8 cellular contexts compared by ENCODE assay signal in the genomic region with DNA sequence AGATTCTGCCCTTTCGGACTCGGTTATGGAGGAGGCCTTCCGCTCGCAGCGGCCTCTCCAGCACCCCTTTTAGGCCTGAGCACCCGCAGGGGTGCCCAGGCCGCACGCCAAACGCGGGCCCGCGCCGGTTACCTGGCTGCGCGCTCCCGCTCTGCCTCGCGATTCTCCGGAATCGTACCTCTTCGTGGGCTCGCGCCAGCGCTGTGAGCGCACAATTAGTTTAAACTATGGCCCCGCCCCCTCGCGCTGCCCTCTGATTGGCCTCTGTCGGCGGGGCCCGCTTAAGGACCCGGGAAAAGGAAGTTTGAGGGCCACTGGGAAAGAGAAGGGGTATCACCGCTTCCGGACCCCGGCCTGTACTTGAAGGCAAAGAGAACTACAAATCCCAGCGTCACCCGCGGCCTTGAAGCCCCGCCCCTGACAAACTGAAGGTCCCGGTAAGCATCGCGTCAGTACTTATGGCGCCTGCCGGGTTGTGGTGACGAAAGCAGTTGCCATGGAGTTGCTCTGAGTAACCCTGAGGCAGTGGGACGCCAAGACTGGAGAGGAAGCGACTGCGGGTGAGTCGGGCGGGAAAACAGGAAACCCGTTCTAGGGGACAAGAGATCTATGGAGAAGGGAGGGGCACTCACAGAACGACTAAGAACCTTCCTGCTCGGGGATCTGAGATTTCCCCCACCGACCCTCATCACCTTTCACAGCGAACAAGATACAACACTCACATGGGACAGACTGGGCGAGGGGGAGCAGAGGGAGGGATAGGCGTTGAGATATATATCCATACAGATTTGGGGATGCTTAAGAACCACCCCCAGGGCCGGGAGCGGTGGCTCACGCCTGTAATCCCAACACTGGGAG. TPM values are rescaled to one million over a fixed set of nuclear protein-coding genes. Genes with fewer than 3 reads are reported as not detected.
A peak's percentile ranks its signal among the peaks of the same experiment; 100 is the strongest.
DNase-seq lines count a peak whose midpoint lies in the region; ATAC-seq and TF ChIP-seq lines count a peak whose summit lies in the region.

A gene with protein sequence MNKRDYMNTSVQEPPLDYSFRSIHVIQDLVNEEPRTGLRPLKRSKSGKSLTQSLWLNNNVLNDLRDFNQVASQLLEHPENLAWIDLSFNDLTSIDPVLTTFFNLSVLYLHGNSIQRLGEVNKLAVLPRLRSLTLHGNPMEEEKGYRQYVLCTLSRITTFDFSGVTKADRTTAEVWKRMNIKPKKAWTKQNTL (plus strand): TSS at position 525 of the 858 bp plus-strand sequence. CDS start 8,234 bp downstream, outside the sequence.
A gene with protein sequence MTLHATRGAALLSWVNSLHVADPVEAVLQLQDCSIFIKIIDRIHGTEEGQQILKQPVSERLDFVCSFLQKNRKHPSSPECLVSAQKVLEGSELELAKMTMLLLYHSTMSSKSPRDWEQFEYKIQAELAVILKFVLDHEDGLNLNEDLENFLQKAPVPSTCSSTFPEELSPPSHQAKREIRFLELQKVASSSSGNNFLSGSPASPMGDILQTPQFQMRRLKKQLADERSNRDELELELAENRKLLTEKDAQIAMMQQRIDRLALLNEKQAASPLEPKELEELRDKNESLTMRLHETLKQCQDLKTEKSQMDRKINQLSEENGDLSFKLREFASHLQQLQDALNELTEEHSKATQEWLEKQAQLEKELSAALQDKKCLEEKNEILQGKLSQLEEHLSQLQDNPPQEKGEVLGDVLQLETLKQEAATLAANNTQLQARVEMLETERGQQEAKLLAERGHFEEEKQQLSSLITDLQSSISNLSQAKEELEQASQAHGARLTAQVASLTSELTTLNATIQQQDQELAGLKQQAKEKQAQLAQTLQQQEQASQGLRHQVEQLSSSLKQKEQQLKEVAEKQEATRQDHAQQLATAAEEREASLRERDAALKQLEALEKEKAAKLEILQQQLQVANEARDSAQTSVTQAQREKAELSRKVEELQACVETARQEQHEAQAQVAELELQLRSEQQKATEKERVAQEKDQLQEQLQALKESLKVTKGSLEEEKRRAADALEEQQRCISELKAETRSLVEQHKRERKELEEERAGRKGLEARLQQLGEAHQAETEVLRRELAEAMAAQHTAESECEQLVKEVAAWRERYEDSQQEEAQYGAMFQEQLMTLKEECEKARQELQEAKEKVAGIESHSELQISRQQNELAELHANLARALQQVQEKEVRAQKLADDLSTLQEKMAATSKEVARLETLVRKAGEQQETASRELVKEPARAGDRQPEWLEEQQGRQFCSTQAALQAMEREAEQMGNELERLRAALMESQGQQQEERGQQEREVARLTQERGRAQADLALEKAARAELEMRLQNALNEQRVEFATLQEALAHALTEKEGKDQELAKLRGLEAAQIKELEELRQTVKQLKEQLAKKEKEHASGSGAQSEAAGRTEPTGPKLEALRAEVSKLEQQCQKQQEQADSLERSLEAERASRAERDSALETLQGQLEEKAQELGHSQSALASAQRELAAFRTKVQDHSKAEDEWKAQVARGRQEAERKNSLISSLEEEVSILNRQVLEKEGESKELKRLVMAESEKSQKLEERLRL (N-terminal part only) (minus strand): TSS at position 217 of the 858 bp plus-strand sequence. CDS start 44,599 bp downstream, outside the sequence.

- POLR2A ChIA-PET in naive thymus-derived CD4-positive, alpha-beta T cell (lab: Charles Lee), result interaction anchor here (0.9 to 2.8 kb wide), 9 partner anchors 10 to 43 kb away, joined by 3 to 36 read pairs (median 5); a partner anchor contains a TSS

- H3K27ac ChIP-seq in naive thymus-derived CD4-positive, alpha-beta T cell (ENCODE audit: low read depth, low read length), result peak within 1 kb of the TSS; percentile 80

- H3K27me3 Mint-ChIP-seq in activated T-helper 17 cell treated with anti-CD3 and anti-CD28 coated beads, Interleukin-2, amount 50 U/mL, for 72 hours, result no peaks in the 10 kb centered on the region
- H3K27me3 Mint-ChIP-seq in naive thymus-derived CD4-positive, alpha-beta T cell, result no peaks in the 10 kb centered on the region
- H3K27me3 Mint-ChIP-seq in stimulated activated memory B cell treated with anti-CD40 and anti-IgM and Interleukin-4, amounts not matched to agents 10 μg/mL and 1 μg/mL and 100 μg/mL, for 72 hours, result no peaks in the 10 kb centered on the region

- no peak for TF ChIP-seq CTCF in LNCaP clone FGC (IDR thresholded peaks at IDR 0.05; ENCODE audit: control insufficient read depth, extremely low read depth, insufficient read depth)
- TF ChIP-seq CTCF in fibroblast of mammary gland (conservative IDR thresholded peaks at IDR 0.05; ENCODE audit: control insufficient read depth, insufficient read depth, low read depth, low read length), result no peak

- peak; percentile 96 for ATAC-seq in activated T-helper 17 cell treated with anti-CD3 and anti-CD28 coated beads, Interleukin-2, amount 50 U/mL, for 72 hours (replicated peaks)
- ATAC-seq in naive thymus-derived CD4-positive, alpha-beta T cell, result peak; percentile 94
- peak; percentile 98 for ATAC-seq in stimulated activated memory B cell treated with anti-CD40 and anti-IgM and Interleukin-4, amounts not matched to agents 10 μg/mL and 1 μg/mL and 100 μg/mL, for 72 hours

- H3K4me3 ChIP-seq in LNCaP clone FGC (ENCODE audit: low read depth, low read length) (peak within 1 kb of the TSS; percentile 71), fibroblast of mammary gland (ENCODE audit: control insufficient read depth, low read depth, low read length) (peak within 1 kb of the TSS; percentile 85)
- H3K4me3 ChIP-seq in naive thymus-derived CD4-positive, alpha-beta T cell (ENCODE audit: low read length), result peak within 1 kb of the TSS; percentile 88

- H3K4me1 Mint-ChIP-seq in activated T-helper 17 cell treated with anti-CD3 and anti-CD28 coated beads, Interleukin-2, amount 50 U/mL, for 72 hours, result peaks cover 22% of the 10 kb centered on the region
- peaks cover 29 to 61% (median 56%) of the 10 kb centered on the region in 7 donors for H3K4me1 Mint-ChIP-seq in naive thymus-derived CD4-positive, alpha-beta T cell
- H3K4me1 Mint-ChIP-seq in stimulated activated memory B cell treated with anti-CD40 and anti-IgM and Interleukin-4, amounts not matched to agents 10 μg/mL and 1 μg/mL and 100 μg/mL, for 72 hours, result peaks cover 55% of the 10 kb centered on the region

- no peaks in the 10 kb centered on the region for H3K9me3 Mint-ChIP-seq in activated T-helper 17 cell treated with anti-CD3 and anti-CD28 coated beads, Interleukin-2, amount 50 U/mL, for 72 hours
- H3K9me3 Mint-ChIP-seq in naive thymus-derived CD4-positive, alpha-beta T cell, result peaks cover 0 to 3% (median 0%) of the 10 kb centered on the region in 11 donors
- no peaks in the 10 kb centered on the region for H3K9me3 Mint-ChIP-seq in stimulated activated memory B cell treated with anti-CD40 and anti-IgM and Interleukin-4, amounts not matched to agents 10 μg/mL and 1 μg/mL and 100 μg/mL, for 72 hours

- intact Hi-C loops in naive thymus-derived CD4-positive, alpha-beta T cell (cut with micrococcal nuclease), result loop anchor here (1.0 to 2.0 kb wide), 8 partner anchors 23 to 354 kb away; a partner anchor contains a TSS

- CTCF ChIA-PET in naive thymus-derived CD4-positive, alpha-beta T cell (lab: Charles Lee), result interaction anchor here (1.0 to 2.3 kb wide), 3 partner anchors 10 to 57 kb away, joined by 3 to 20 read pairs (median 16); no protein-coding TSS in a partner anchor

- peaks cover 10% of the 10 kb centered on the region in 2 donors for H3K4me1 ChIP-seq in naive thymus-derived CD4-positive, alpha-beta T cell (ENCODE audit: control insufficient read depth in 2 of 2, insufficient read depth in 2 of 2, low read length in 2 of 2)

- H3K27me3 ChIP-seq in naive thymus-derived CD4-positive, alpha-beta T cell (ENCODE audit: control insufficient read depth in 2 of 2, insufficient read depth in 2 of 2, low read length in 2 of 2), result no peaks in the 10 kb centered on the region

- DNase-seq in EL (peak; percentile 100), H4 (ENCODE audit: low spot score) (peak; percentile 100), LNCaP clone FGC (ENCODE audit: low read depth) (peak; percentile 100), RPMI8226 (peak; percentile 98), fibroblast of mammary gland (ENCODE audit: low read depth) (peak; percentile 100)
- DNase-seq in naive thymus-derived CD4-positive, alpha-beta T cell, result peak; percentile 88 to 100 (median 99)

- peaks cover 0 to 6% (median 0%) of the 10 kb centered on the region in 3 experiments for H3K36me3 ChIP-seq in naive thymus-derived CD4-positive, alpha-beta T cell (ENCODE audit: control insufficient read depth in 2 of 3, insufficient read depth in 3 of 3, low read length in 3 of 3)

- peaks cover 28% of the 10 kb centered on the region for H3K36me3 Mint-ChIP-seq in activated T-helper 17 cell treated with anti-CD3 and anti-CD28 coated beads, Interleukin-2, amount 50 U/mL, for 72 hours (ENCODE audit: low read depth)
- peaks cover 0 to 7% (median 0%) of the 10 kb centered on the region in 5 donors for H3K36me3 Mint-ChIP-seq in naive thymus-derived CD4-positive, alpha-beta T cell
- H3K36me3 Mint-ChIP-seq in stimulated activated memory B cell treated with anti-CD40 and anti-IgM and Interleukin-4, amounts not matched to agents 10 μg/mL and 1 μg/mL and 100 μg/mL, for 72 hours, result peaks cover 11% of the 10 kb centered on the region

- peak within 1 kb of the TSS; percentile 88 for H3K4me3 Mint-ChIP-seq in activated T-helper 17 cell treated with anti-CD3 and anti-CD28 coated beads, Interleukin-2, amount 50 U/mL, for 72 hours
- peak within 1 kb of the TSS; percentile 80 to 95 (median 92) for H3K4me3 Mint-ChIP-seq in naive thymus-derived CD4-positive, alpha-beta T cell
- peak within 1 kb of the TSS; percentile 99 for H3K4me3 Mint-ChIP-seq in stimulated activated memory B cell treated with anti-CD40 and anti-IgM and Interleukin-4, amounts not matched to agents 10 μg/mL and 1 μg/mL and 100 μg/mL, for 72 hours

- peak within 1 kb of the TSS; percentile 97 for H3K27ac Mint-ChIP-seq in activated T-helper 17 cell treated with anti-CD3 and anti-CD28 coated beads, Interleukin-2, amount 50 U/mL, for 72 hours
- peak within 1 kb of the TSS; percentile 93 to 100 (median 97) for H3K27ac Mint-ChIP-seq in naive thymus-derived CD4-positive, alpha-beta T cell
- H3K27ac Mint-ChIP-seq in stimulated activated memory B cell treated with anti-CD40 and anti-IgM and Interleukin-4, amounts not matched to agents 10 μg/mL and 1 μg/mL and 100 μg/mL, for 72 hours, result peak within 1 kb of the TSS; percentile 94

- H3K9me3 ChIP-seq in naive thymus-derived CD4-positive, alpha-beta T cell (ENCODE audit: control insufficient read depth in 2 of 3, low read length in 3 of 3), result no peaks in the 10 kb centered on the region

RNA-seq across cellular contexts. Expression of the first gene that starts in this region (rescaled TPM):
- total RNA-seq in H4 (2014; rRNA removed; shearing (Covaris generic)), result 3.9 and 9.3 TPM in 2 replicates
- total RNA-seq in activated T-helper 17 cell treated with anti-CD3 and anti-CD28 coated beads, Interleukin-2, amount 50 U/mL, for 72 hours, result 1 to 10 TPM; 3.3 to 5.4 TPM
- 1 to 10 TPM; 1.2 to 7.8 (median 4.6) TPM for total RNA-seq in naive thymus-derived CD4-positive, alpha-beta T cell
- 1 to 10 TPM; 2.0 to 2.7 TPM for polyA plus RNA-seq in naive thymus-derived CD4-positive, alpha-beta T cell

RNA-seq across cellular contexts. Expression of the second gene that starts in this region (rescaled TPM):
- 67.5 and 71.5 TPM in 2 replicates for total RNA-seq in H4 (2014; rRNA removed; shearing (Covaris generic))
- total RNA-seq in activated T-helper 17 cell treated with anti-CD3 and anti-CD28 coated beads, Interleukin-2, amount 50 U/mL, for 72 hours, result 100 to 1,000 TPM; 179 to 277 TPM
- total RNA-seq in naive thymus-derived CD4-positive, alpha-beta T cell, result 100 to 1,000 TPM; 216 to 453 (median 266) TPM
- 100 to 1,000 TPM in 1 of 2 donors, 10 to 100 TPM in 1; 27.1 to 142 TPM for polyA plus RNA-seq in naive thymus-derived CD4-positive, alpha-beta T cell

Comparison
In these comparisons a context has a peak if more than half of its experiments do, and no peak if none do; other contexts are left out.
1. Peak in every context shown above with its lines: DNase-seq, ATAC-seq, H3K4me3 ChIP-seq and H3K27ac ChIP-seq.